ENCODE assay signal across 19 cellular contexts in genomic region chr11:28525636-28526405, GRCh38.
DNase-seq lines count a peak whose midpoint lies in the region; ATAC-seq and TF ChIP-seq lines count a peak whose summit lies in the region.
"Had no signal": no experiment of that assay in that cellular context is flagged by ENCODE, and none has a peak within 500 bp of the region (broad histone marks: within the 10 kb centered on the region; RNA-seq: fewer than 3 reads in every experiment).

No MANE protein-coding gene starts in this region.

- peak overlapping the region; percentile 16 for H3K4me3 ChIP-seq in trophoblast cell (ENCODE audit: low read depth, low read length)
- H3K4me3 ChIP-seq: A549; BLaER1 treated with 17β-estradiol and CSF1 and Interleukin-3, amounts not matched to agents 10 nM and 100 nM; GM12878 had no signal

- no peak overlapping the region for H2BK12ac ChIP-seq in trophoblast cell (ENCODE audit: low read length)

- H3K27ac ChIP-seq in trophoblast cell (ENCODE audit: low read depth, low read length): no peak overlapping the region
- H3K27ac ChIP-seq: 22Rv1; A549; BLaER1 treated with 17β-estradiol and CSF1 and Interleukin-3, amounts not matched to agents 10 nM and 100 nM; C4-2B had no signal

- no peak overlapping the region for H2BK120ac ChIP-seq in trophoblast cell (ENCODE audit: insufficient read depth, low read length, poor library complexity)

- peaks cover 8% of the 10 kb centered on the region for H3K4me1 Mint-ChIP-seq in chondrocyte (ENCODE audit: low read depth)
- H3K4me1 Mint-ChIP-seq in natural killer cell treated with Interleukin-12 subunit alpha and Interleukin-12 subunit beta and Interleukin-15 and Interleukin-18, amount 100 ng/mL, for 72 hours (ENCODE audit: low read depth in 2 of 2): no peaks in the 10 kb centered on the region
- H3K4me1 Mint-ChIP-seq: B cell had no signal

- H3K9ac ChIP-seq in trophoblast cell (ENCODE audit: low read length): no peak overlapping the region
- H3K9ac ChIP-seq: BLaER1 treated with 17β-estradiol and CSF1 and Interleukin-3, amounts not matched to agents 10 nM and 100 nM had no signal

- peaks cover 22% of the 10 kb centered on the region for H3K9me3 Mint-ChIP-seq in chondrocyte (ENCODE audit: low read depth)
- H3K9me3 Mint-ChIP-seq in natural killer cell treated with Interleukin-12 subunit alpha and Interleukin-12 subunit beta and Interleukin-15 and Interleukin-18, amount 100 ng/mL, for 72 hours: peaks cover 11% of the 10 kb centered on the region

- H3K4me1 ChIP-seq in trophoblast cell (ENCODE audit: control insufficient read depth in 1 of 2, insufficient read depth in 2 of 2, low read length in 2 of 2): no peaks in the 10 kb centered on the region
- H3K4me1 ChIP-seq: A549; BLaER1 treated with 17β-estradiol and CSF1 and Interleukin-3, amounts not matched to agents 10 nM and 100 nM had no signal

- no peaks in the 10 kb centered on the region for H3K27me3 ChIP-seq in trophoblast cell (ENCODE audit: insufficient read depth, low read length)
- H3K27me3 ChIP-seq: BLaER1 treated with 17β-estradiol and CSF1 and Interleukin-3, amounts not matched to agents 10 nM and 100 nM had no signal

- H3K27me3 Mint-ChIP-seq in chondrocyte (ENCODE audit: low read depth): no peaks in the 10 kb centered on the region
- no peaks in the 10 kb centered on the region for H3K27me3 Mint-ChIP-seq in natural killer cell treated with Interleukin-12 subunit alpha and Interleukin-12 subunit beta and Interleukin-15 and Interleukin-18, amount 100 ng/mL, for 72 hours
- H3K27me3 Mint-ChIP-seq: B cell; CD4-positive, alpha-beta T cell had no signal

- peak overlapping the region; percentile 13 for H2BK5ac ChIP-seq in trophoblast cell (ENCODE audit: low read depth, low read length, poor library complexity)

- H3K36me3 Mint-ChIP-seq in chondrocyte (ENCODE audit: low read depth): peaks cover 7% of the 10 kb centered on the region
- H3K36me3 Mint-ChIP-seq in natural killer cell treated with Interleukin-12 subunit alpha and Interleukin-12 subunit beta and Interleukin-15 and Interleukin-18, amount 100 ng/mL, for 72 hours: peaks cover 5% of the 10 kb centered on the region
- H3K36me3 Mint-ChIP-seq: CD8-positive, alpha-beta T cell had no signal

- no peak overlapping the region for H2AFZ ChIP-seq in trophoblast cell (ENCODE audit: insufficient read depth, low read length, poor library complexity)

- H4K8ac ChIP-seq in trophoblast cell (ENCODE audit: low read depth, low read length): no peak overlapping the region

- peaks cover 5% of the 10 kb centered on the region for H3K9me3 ChIP-seq in trophoblast cell (ENCODE audit: insufficient read depth, low read depth, low read length)

- peak; percentile 22 for DNase-seq in Right ventricle myocardium superior
- DNase-seq in cardiac septum (ENCODE audit: low spot score): no peak
- DNase-seq in chondrocyte (ENCODE audit: low spot score): peak; percentile 79
- DNase-seq in trophoblast cell: no peak
- no peak for DNase-seq in natural killer cell treated with Interleukin-12 subunit alpha and Interleukin-12 subunit beta and Interleukin-15 and Interleukin-18, amount 100 ng/mL, for 72 hours (ENCODE audit: low spot score)
- DNase-seq: AML-193; CD4-positive, alpha-beta T cell; CD8-positive, alpha-beta T cell; DMS 273 treated with DMSO at 0.1 percent for 48 hours; DMS153; DMS79; DND-41; GDM1 had no signal

- intact Hi-C loops in Right ventricle myocardium superior (cut with DNase I) (loop anchor here (5.0 kb wide), 1 partner anchor 819 kb away; no protein-coding TSS in a partner anchor), cardiac septum (cut with DNase I) (loop anchor here (5.0 kb wide), 1 partner anchor 824 kb away; the partner anchor contains the start of gene BDNF)

- H3K4me3 Mint-ChIP-seq in chondrocyte (ENCODE audit: unreplicated experiment): no peak overlapping the region
- no peak overlapping the region for H3K4me3 Mint-ChIP-seq in natural killer cell treated with Interleukin-12 subunit alpha and Interleukin-12 subunit beta and Interleukin-15 and Interleukin-18, amount 100 ng/mL, for 72 hours
- H3K4me3 Mint-ChIP-seq: B cell; CD4-positive, alpha-beta T cell; CD8-positive, alpha-beta T cell had no signal

- no peaks in the 10 kb centered on the region for H3K79me2 ChIP-seq in trophoblast cell (ENCODE audit: control insufficient read depth, insufficient read depth, low read length, poor library complexity)

- H3K14ac ChIP-seq in trophoblast cell (ENCODE audit: low read length): no peak overlapping the region

- H2AK5ac ChIP-seq in trophoblast cell (ENCODE audit: low read length): no peak overlapping the region

- H4K12ac ChIP-seq in trophoblast cell (ENCODE audit: low read depth, low read length): no peak overlapping the region

- peaks cover 4% of the 10 kb centered on the region for H3K79me1 ChIP-seq in trophoblast cell (ENCODE audit: low read length)

- no CpG with 5 or more reads among the region's 25 CpGs for WGBS in trophoblast cell (ENCODE audit: extremely low coverage, insufficient coverage, insufficient read length)

- no peak for TF ChIP-seq CTCF in chondrocyte (IDR thresholded peaks at IDR 0.05)

- no peak overlapping the region for H3K23ac ChIP-seq in trophoblast cell (ENCODE audit: low read length)

- H3K36me3 ChIP-seq in trophoblast cell (ENCODE audit: control insufficient read depth in 1 of 2, insufficient read depth in 2 of 2, low read length in 2 of 2): peaks cover 0 to 3% of the 10 kb centered on the region in 2 experiments
- H3K36me3 ChIP-seq: BLaER1 treated with 17β-estradiol and CSF1 and Interleukin-3, amounts not matched to agents 10 nM and 100 nM had no signal

- no peak overlapping the region for H3K18ac ChIP-seq in trophoblast cell (ENCODE audit: low read length)

- no peak overlapping the region for H3K4me2 ChIP-seq in trophoblast cell (ENCODE audit: low read length)
- H3K4me2 ChIP-seq: A549; BLaER1 treated with 17β-estradiol and CSF1 and Interleukin-3, amounts not matched to agents 10 nM and 100 nM had no signal

- H3K4ac ChIP-seq in trophoblast cell (ENCODE audit: low read depth, low read length): no peak overlapping the region

- ATAC-seq in Right ventricle myocardium superior (ENCODE audit: poor library complexity): no peak
- no peak for ATAC-seq in natural killer cell treated with Interleukin-12 subunit alpha and Interleukin-12 subunit beta and Interleukin-15 and Interleukin-18, amount 100 ng/mL, for 72 hours
- ATAC-seq: A549; CD8-positive, alpha-beta T cell; GM12878 had no signal

- no peak overlapping the region for H3K27ac Mint-ChIP-seq in chondrocyte (ENCODE audit: unreplicated experiment)
- no peak overlapping the region for H3K27ac Mint-ChIP-seq in natural killer cell treated with Interleukin-12 subunit alpha and Interleukin-12 subunit beta and Interleukin-15 and Interleukin-18, amount 100 ng/mL, for 72 hours
- H3K27ac Mint-ChIP-seq: B cell; CD4-positive, alpha-beta T cell; CD8-positive, alpha-beta T cell had no signal

- no peak overlapping the region for H4K91ac ChIP-seq in trophoblast cell (ENCODE audit: low read depth, low read length)

Comparison
In these comparisons a context has a peak if more than half of its experiments do, and no peak if none do; other contexts are left out.
1. DNase-seq: peak in Right ventricle myocardium superior (single experiment) and chondrocyte (single experiment); none in cardiac septum (single experiment), trophoblast cell (0 of 2) and natural killer cell treated with Interleukin-12 subunit alpha and Interleukin-12 subunit beta and Interleukin-15 and Interleukin-18, amount 100 ng/mL, for 72 hours (single experiment).